ENCODE assay signal across 13 cellular contexts in the genomic region with DNA sequence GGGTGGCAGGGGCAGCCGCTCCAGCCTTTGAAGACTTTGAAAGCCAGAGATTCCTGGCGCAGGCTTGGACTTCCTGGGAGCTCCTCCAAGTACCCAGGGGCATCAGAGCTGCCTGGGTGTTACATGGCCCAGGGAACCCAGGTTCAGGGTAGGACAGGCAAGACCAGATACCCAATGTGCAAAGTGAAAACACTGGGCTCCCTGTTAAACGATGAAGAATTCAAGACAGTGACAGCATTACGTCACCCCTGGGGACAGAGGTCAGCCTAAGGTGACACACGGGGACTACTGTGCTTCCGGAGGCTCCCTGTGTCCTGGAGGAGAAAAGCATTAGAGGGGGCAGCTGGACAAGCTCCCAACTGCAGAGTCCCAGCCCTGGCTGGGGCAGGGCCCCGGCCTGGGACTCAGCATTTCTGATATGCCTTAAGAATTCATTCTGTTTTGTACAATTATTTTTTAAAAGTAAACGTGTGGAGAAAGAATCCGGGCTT. TPM values are rescaled to one million over a fixed set of nuclear protein-coding genes. Genes with fewer than 3 reads are reported as not detected.
DNase-seq lines count a peak whose midpoint lies in the region; ATAC-seq and TF ChIP-seq lines count a peak whose summit lies in the region.
"Had no signal": no experiment of that assay in that cellular context is flagged by ENCODE, and none has a peak within 500 bp of the region (broad histone marks: within the 10 kb centered on the region; RNA-seq: fewer than 3 reads in every experiment).

No MANE protein-coding gene starts in this region.

- H3K4me3 ChIP-seq in CD8-positive, alpha-beta T cell (ENCODE audit: low read depth, low read length): peak overlapping the region; percentile 35
- H3K4me3 ChIP-seq in cardiac muscle cell: no peak overlapping the region
- H3K4me3 ChIP-seq: colonic mucosa, HAP-1 had no signal

- H3K4me3 Mint-ChIP-seq in CD8-positive, alpha-beta T cell: peak overlapping the region; percentile 73
- H3K4me3 Mint-ChIP-seq in T-cell (peak overlapping the region; percentile 74 to 80 (median 75)), immature natural killer cell (no peak overlapping the region)

- peaks cover 67% of the 10 kb centered on the region for H3K4me1 ChIP-seq in CD8-positive, alpha-beta T cell (ENCODE audit: insufficient read depth, low read length)
- H3K4me1 ChIP-seq in cardiac muscle cell (ENCODE audit: low read depth): peaks cover 9% of the 10 kb centered on the region
- H3K4me1 ChIP-seq: HAP-1 had no signal

- peaks cover 61% of the 10 kb centered on the region for H3K4me1 Mint-ChIP-seq in CD8-positive, alpha-beta T cell (ENCODE audit: low read depth)
- H3K4me1 Mint-ChIP-seq in T-cell (peaks cover 71 to 75% (median 75%) of the 10 kb centered on the region in 3 donors), immature natural killer cell (peaks cover 12 to 13% of the 10 kb centered on the region in 2 donors)

- no peaks in the 10 kb centered on the region for H3K27me3 Mint-ChIP-seq in CD8-positive, alpha-beta T cell (ENCODE audit: low read depth)
- H3K27me3 Mint-ChIP-seq in T-cell: no peaks in the 10 kb centered on the region
- peaks cover 3 to 7% (median 5%) of the 10 kb centered on the region in 3 donors for H3K27me3 Mint-ChIP-seq in immature natural killer cell (ENCODE audit: low read depth in 3 of 3)

- peak; percentile 27 for ATAC-seq in CD8-positive, alpha-beta T cell
- ATAC-seq in T-cell (replicated peaks in 1 of 4) (peak; percentile 3 to 20 (median 16)), sciatic nerve (peak; percentile 48), HG02571 (IDR thresholded peaks at IDR 0.05; ENCODE audit: unreplicated experiment) (no peak)

- POLR2A ChIA-PET in CD8-positive, alpha-beta T cell (lab: Charles Lee): interaction anchor here (1.1 to 3.9 kb wide), 8 partner anchors 10 to 78 kb away, joined by 3 to 23 read pairs (median 4); no protein-coding TSS in a partner anchor
- POLR2A ChIA-PET in T-cell (lab: Charles Lee): interaction anchor here in 1 of 2 donors (1.1 to 1.7 kb wide), 2 partner anchors 10 to 75 kb away, joined by 4 to 5 read pairs; no protein-coding TSS in a partner anchor

- no peak for TF ChIP-seq CTCF in CD8-positive, alpha-beta T cell (IDR thresholded peaks at IDR 0.05)
- TF ChIP-seq CTCF in cardiac muscle cell (IDR thresholded peaks at IDR 0.05; ENCODE audit: low read depth, low read length): no peak

- peaks cover 31% of the 10 kb centered on the region for H3K36me3 ChIP-seq in CD8-positive, alpha-beta T cell (ENCODE audit: insufficient read depth, low read length)
- H3K36me3 ChIP-seq in cardiac muscle cell: no peaks in the 10 kb centered on the region

- CTCF ChIA-PET in CD8-positive, alpha-beta T cell (lab: Charles Lee): interaction anchor here (0.8 to 11.4 kb wide), 5 partner anchors 10 to 99 kb away, joined by 3 to 256 read pairs (median 4); no protein-coding TSS in a partner anchor
- CTCF ChIA-PET in T-cell (lab: Charles Lee): no interaction called here

- H3K27ac Mint-ChIP-seq in CD8-positive, alpha-beta T cell: peak overlapping the region; percentile 97
- H3K27ac Mint-ChIP-seq in T-cell (peak overlapping the region; percentile 97 to 98), immature natural killer cell (peak overlapping the region in 2 of 6 donors; percentile 29 to 39)

- no peaks in the 10 kb centered on the region for H3K27me3 ChIP-seq in CD8-positive, alpha-beta T cell (ENCODE audit: insufficient read depth, low read length)
- H3K27me3 ChIP-seq in cardiac muscle cell: no peaks in the 10 kb centered on the region
- H3K27me3 ChIP-seq: colonic mucosa had no signal

- H3K27ac ChIP-seq in CD8-positive, alpha-beta T cell (ENCODE audit: low read depth, low read length): peak overlapping the region; percentile 49
- H3K27ac ChIP-seq in cardiac muscle cell: peak overlapping the region; percentile 85
- H3K27ac ChIP-seq: colonic mucosa, HL-60 had no signal

- no peaks in the 10 kb centered on the region for H3K9me3 ChIP-seq in CD8-positive, alpha-beta T cell (ENCODE audit: low read length)
- no peaks in the 10 kb centered on the region for H3K9me3 ChIP-seq in cardiac muscle cell (ENCODE audit: low read depth)
- H3K9me3 ChIP-seq: colonic mucosa, HAP-1 had no signal

- no peaks in the 10 kb centered on the region for H3K9me3 Mint-ChIP-seq in CD8-positive, alpha-beta T cell
- H3K9me3 Mint-ChIP-seq in T-cell: no peaks in the 10 kb centered on the region
- H3K9me3 Mint-ChIP-seq in immature natural killer cell: no peaks in the 10 kb centered on the region

- H3K36me3 Mint-ChIP-seq in CD8-positive, alpha-beta T cell: peaks cover 61% of the 10 kb centered on the region
- H3K36me3 Mint-ChIP-seq in T-cell: peaks cover 43% of the 10 kb centered on the region
- H3K36me3 Mint-ChIP-seq in immature natural killer cell: peaks cover 7 to 31% (median 12%) of the 10 kb centered on the region in 3 donors

- DNase-seq in CD8-positive, alpha-beta T cell: no peak
- DNase-seq in T-cell (no peak), cardiac muscle cell (ENCODE audit: low read depth in 1 of 2, low spot score in 1 of 2) (peak in 1 of 2 donors; percentile 29), sciatic nerve (ENCODE audit: low spot score) (no peak), immature natural killer cell (no peak), kidney tubule cell (ENCODE audit: low spot score) (no peak), SHP77 (lab: John Stamatoyannopoulos, UW) (no peak)
- DNase-seq: colonic mucosa, head of caudate nucleus, NCI-H1694 treated with DMSO at 0.1 percent for 48 hours had no signal

- intact Hi-C loops in CD8-positive, alpha-beta T cell (cut with DNase I, micrococcal nuclease): loop anchor here in 1 of 2 experiments (2.0 kb wide), 1 partner anchor 31 kb away; no protein-coding TSS in a partner anchor
- intact Hi-C loops in sciatic nerve (cut with DNase I): no loop called here

RNA-seq across cellular contexts. Expression of a gene that starts 5.7 kb away (rescaled TPM):
- 100 to 1,000 TPM; 288 to 303 TPM for total RNA-seq in CD8-positive, alpha-beta T cell
- total RNA-seq in T-cell (100 to 1,000 TPM; 163 to 195 (median 188) TPM), cardiac muscle cell (9.2 and 16.1 TPM in 2 replicates), sciatic nerve (38.2 TPM)
- polyA plus RNA-seq in cardiac muscle cell (6.8 and 10.7 TPM in 2 replicates), immature natural killer cell (10 to 100 TPM; 31.4 to 39.2 (median 38.6) TPM)

RNA-seq across cellular contexts. Expression of a gene that starts 46.8 kb away (rescaled TPM):
- not detected for total RNA-seq in CD8-positive, alpha-beta T cell
- total RNA-seq in T-cell (not detected), cardiac muscle cell (23.4 and 26.7 TPM in 2 replicates), sciatic nerve (1.4 TPM)
- polyA plus RNA-seq in cardiac muscle cell (20.4 and 28.0 TPM in 2 replicates), immature natural killer cell (not detected)
- total RNA-seq: colonic mucosa had no signal

Comparison
In these comparisons a context has a peak if more than half of its experiments do, and no peak if none do; other contexts are left out.
1. H3K4me3 Mint-ChIP-seq: peak in CD8-positive, alpha-beta T cell (single experiment) and T-cell (3 of 3); none in immature natural killer cell (0 of 5).
2. RNA of a gene that starts 46.8 kb away (total RNA-seq): 23.4 to 26.7 TPM in cardiac muscle cell; 1.4 TPM in sciatic nerve (single experiment), not detected in CD8-positive, alpha-beta T cell and not detected in T-cell; every median in the first group is over 10 times any median in the second.